Comparison of ENCODE assay signal across 8 cellular contexts in genomic region chrX:48538641-48539344, GRCh38. TPM values are rescaled to one million over a fixed set of nuclear protein-coding genes. Genes with fewer than 3 reads are reported as not detected.
DNase-seq lines count a peak whose midpoint lies in the region; FAIRE-seq and TF ChIP-seq lines count a peak whose summit lies in the region.

No MANE protein-coding gene starts in this region.

- no peaks in the 10 kb centered on the region for H3K9me3 ChIP-seq in A673 (ENCODE audit: low read depth, low read length, poor library complexity, severe bottlenecking)

- H3K27me3 Mint-ChIP-seq in Calu3 (ENCODE audit: unreplicated experiment) = no peaks in the 10 kb centered on the region

- H3K4me1 ChIP-seq in rectal smooth muscle tissue (ENCODE audit: control insufficient read depth, insufficient read depth, low read length) (no peaks in the 10 kb centered on the region), A673 (ENCODE audit: insufficient read depth, low read length, poor library complexity, severe bottlenecking) (no peaks in the 10 kb centered on the region)

- intact Hi-C loops in Calu3 (cut with micrococcal nuclease; ENCODE audit: unreplicated experiment) (no loop called here), A673 (cut with micrococcal nuclease; ENCODE audit: unreplicated experiment) (no loop called here)

- TF ChIP-seq POLR2A in GM12892 (IDR thresholded peaks at IDR 0.05; ENCODE audit: low read depth, low read length) = no peak

- H3K9ac ChIP-seq in rectal smooth muscle tissue (ENCODE audit: low read length) = no peak overlapping the region

- CTCF ChIA-PET in Calu3 (lab: Charles Lee) (interaction anchor here (0.7 to 1.6 kb wide), 7 partner anchors 8 to 1472 kb away, joined by 3 to 10 read pairs (median 6); partner anchors contain the start of gene RBM3), RWPE1 (lab: Yijun Ruan, JAX) (interaction anchor here (0.9 kb wide), 1 partner anchor 9 kb away, joined by 4 read pairs; no protein-coding TSS in a partner anchor), A673 (lab: Charles Lee) (interaction anchor here (0.6 to 0.7 kb wide), 4 partner anchors 143 to 254 kb away, joined by 5 to 6 read pairs (median 6); no protein-coding TSS in a partner anchor)

- H3K36me3 Mint-ChIP-seq in Calu3 (ENCODE audit: insufficient read depth, unreplicated experiment) = peaks cover 23% of the 10 kb centered on the region

- H3K27ac Mint-ChIP-seq in Calu3 (ENCODE audit: unreplicated experiment) = peak overlapping the region; percentile 10

- H3K36me3 ChIP-seq in rectal smooth muscle tissue (ENCODE audit: control insufficient read depth, insufficient read depth, low read length) (no peaks in the 10 kb centered on the region), A673 (ENCODE audit: insufficient read depth, low read length, poor library complexity, severe bottlenecking) (no peaks in the 10 kb centered on the region)

- H3K27me3 ChIP-seq in rectal smooth muscle tissue (ENCODE audit: control insufficient read depth, insufficient read depth, low read length) = peaks cover 1% of the 10 kb centered on the region
- no peaks in the 10 kb centered on the region for H3K27me3 ChIP-seq in A673 (replicated peaks; ENCODE audit: insufficient read depth, low read depth, low read length, poor library complexity)

- peak overlapping the region; percentile 84 for H3K27ac ChIP-seq in RWPE1
- H3K27ac ChIP-seq in rectal smooth muscle tissue (ENCODE audit: low read depth, low read length) = peak overlapping the region; percentile 82
- H3K27ac ChIP-seq in A673 (ENCODE audit: low read depth, low read length, poor library complexity, severe bottlenecking) = no peak overlapping the region

- peaks cover 17% of the 10 kb centered on the region for H3K4me1 Mint-ChIP-seq in Calu3 (ENCODE audit: low read depth, unreplicated experiment)

- POLR2A ChIA-PET in RWPE1 (lab: Yijun Ruan, JAX; ENCODE audit: low non-redundant PET) (interaction anchor here (1.2 kb wide), 1 partner anchor 35 kb away, joined by 4 read pairs; the partner anchor contains the start of gene RBM3), A673 (lab: Charles Lee; ENCODE audit: low non-redundant PET) (no interaction called here)

- no peak for FAIRE-seq in GM12892 (lab: Jason Lieb, UNC)

- H3K4me3 Mint-ChIP-seq in Calu3 (ENCODE audit: low read depth, unreplicated experiment) = peak overlapping the region; percentile 74

- DNase-seq in Calu3 (no peak), RWPE1 (ENCODE audit: low spot score) (no peak), epithelial cell of proximal tubule (ENCODE audit: low read depth) (no peak), GM12892 (ENCODE audit: insufficient read length) (no peak), A673 (ENCODE audit: low spot score) (no peak), SKM-1 (lab: John Stamatoyannopoulos, UW; ENCODE audit: unreplicated experiment) (no peak), NCI-H510A treated with DMSO at 0.1 percent for 48 hours (lab: John Stamatoyannopoulos, UW) (no peak)

- BruUV-seq in Calu3 (replicated peaks; lab: Mats Ljungman, UMichigan) (no TSS peak), A673 (replicated peaks; lab: Mats Ljungman, UMichigan) (no TSS peak)

- TF ChIP-seq CTCF in Calu3 (IDR thresholded peaks at IDR 0.05; ENCODE audit: unreplicated experiment) (no peak), RWPE1 (conservative IDR thresholded peaks at IDR 0.05; ENCODE audit: low read depth) (no peak), epithelial cell of proximal tubule (conservative IDR thresholded peaks at IDR 0.05; ENCODE audit: low read depth, low read length) (no peak), A673 (conservative IDR thresholded peaks at IDR 0.05; ENCODE audit: low read depth, low read length) (no peak)

- H3K4me3 ChIP-seq in epithelial cell of proximal tubule (ENCODE audit: low read depth, low read length) (peak overlapping the region; percentile 75), rectal smooth muscle tissue (ENCODE audit: low read length) (peak overlapping the region; percentile 38), A673 (ENCODE audit: low read depth, low read length, poor library complexity, severe bottlenecking) (no peak overlapping the region)

- H3K9me3 Mint-ChIP-seq in Calu3 (ENCODE audit: low read depth, unreplicated experiment) = no peaks in the 10 kb centered on the region

RNA-seq across cellular contexts. Expression of gene TBC1D25, which starts 0.7 kb away (rescaled TPM):
- total RNA-seq in Calu3 (2022) (18.2 and 19.4 TPM in 2 replicates), epithelial cell of proximal tubule (7.4 and 10.7 TPM in 2 replicates), A673 (2021) (10.8 and 15.0 TPM in 2 replicates)
- polyA plus RNA-seq in GM12892 (2012; ENCODE audit: missing spikeins) = 7.4 TPM

RNA-seq across cellular contexts. Expression of gene EBP, which starts 17.2 kb away (rescaled TPM):
- total RNA-seq in Calu3 (2022) (159 and 186 TPM in 2 replicates), epithelial cell of proximal tubule (93.7 and 190 TPM in 2 replicates), A673 (2021) (152 and 155 TPM in 2 replicates)
- 105 TPM for polyA plus RNA-seq in GM12892 (2012; ENCODE audit: missing spikeins)

RNA-seq across cellular contexts. Expression of gene PORCN, which starts 30.0 kb away (rescaled TPM):
- total RNA-seq in Calu3 (2022) (15.6 and 19.3 TPM in 2 replicates), epithelial cell of proximal tubule (6.6 and 18.7 TPM in 2 replicates), A673 (2021) (10.3 and 11.9 TPM in 2 replicates)
- polyA plus RNA-seq in GM12892 (2012; ENCODE audit: missing spikeins) = 5.9 TPM

RNA-seq across cellular contexts. Expression of gene RBM3, which starts 35.5 kb away (rescaled TPM):
- total RNA-seq in Calu3 (2022) = 218 and 248 TPM in 2 replicates
- total RNA-seq in epithelial cell of proximal tubule = 179 and 221 TPM in 2 replicates
- polyA plus RNA-seq in GM12892 (2012; ENCODE audit: missing spikeins) = 509 TPM
- total RNA-seq in A673 (2021) = 259 and 260 TPM in 2 replicates

RNA-seq across cellular contexts. Expression of gene WDR13, which starts 58.5 kb away (rescaled TPM):
- total RNA-seq in Calu3 (2022) = 68.4 and 81.2 TPM in 2 replicates
- total RNA-seq in epithelial cell of proximal tubule = 64.9 and 82.8 TPM in 2 replicates
- polyA plus RNA-seq in GM12892 (2012; ENCODE audit: missing spikeins) = 49.5 TPM
- 48.1 and 58.7 TPM in 2 replicates for total RNA-seq in A673 (2021)
